Comparison of ENCODE assay signal across 17 cellular contexts in genomic region chr7:42686594-42687156, GRCh38.
DNase-seq lines count a peak whose midpoint lies in the region; ATAC-seq and TF ChIP-seq lines count a peak whose summit lies in the region.
"Had no signal": no experiment of that assay in that cellular context is flagged by ENCODE, and none has a peak within 500 bp of the region (broad histone marks: within the 10 kb centered on the region; RNA-seq: fewer than 3 reads in every experiment).

No MANE protein-coding gene starts in this region.

- H2BK5ac ChIP-seq in H9 (ENCODE audit: insufficient read length, low read length), result no peak overlapping the region

- no peak overlapping the region for H3K27ac ChIP-seq in H9 (ENCODE audit: insufficient read length, low read depth, low read length)
- peak overlapping the region; percentile 62 for H3K27ac ChIP-seq in endodermal cell (ENCODE audit: low read depth, low read length)
- H3K27ac ChIP-seq in rectal smooth muscle tissue (ENCODE audit: low read depth, low read length), result peak overlapping the region; percentile 67
- no peak overlapping the region for H3K27ac ChIP-seq in caudate nucleus (ENCODE audit: low read depth, low read length)
- H3K27ac ChIP-seq: A549 had no signal

- no peak overlapping the region for H2AFZ ChIP-seq in H9 (ENCODE audit: low read length)

- no peaks in the 10 kb centered on the region for H3K79me1 ChIP-seq in H9 (ENCODE audit: insufficient read depth, low read depth, low read length, poor library complexity, severe bottlenecking)

- H3K4me1 ChIP-seq in H9 (ENCODE audit: insufficient read depth, low read length) (peaks cover 17% of the 10 kb centered on the region; the same call in 1 of the 2 replicates), endodermal cell (ENCODE audit: control insufficient read depth, insufficient read depth, low read length) (no peaks in the 10 kb centered on the region), rectal smooth muscle tissue (ENCODE audit: control insufficient read depth, insufficient read depth, low read length) (peaks cover 8% of the 10 kb centered on the region)
- H3K4me1 ChIP-seq: A549 had no signal

- no peak overlapping the region for H4K8ac ChIP-seq in H9 (replicated peaks; ENCODE audit: insufficient read length, low read depth, low read length)

- H3K27ac Mint-ChIP-seq in H9 (no peak overlapping the region), endodermal cell (no peak overlapping the region)

- H3K9me3 ChIP-seq in H9 (ENCODE audit: control insufficient read depth, low read depth, low read length) (no peaks in the 10 kb centered on the region), endodermal cell (ENCODE audit: control insufficient read depth, low read length) (peaks cover under 1% of the 10 kb centered on the region)
- H3K9me3 ChIP-seq: A549 had no signal

- H3K79me2 ChIP-seq in H9 (ENCODE audit: insufficient read depth, low read length), result no peaks in the 10 kb centered on the region

- H3K9ac ChIP-seq in H9 (ENCODE audit: extremely low read depth, insufficient read length, low read length), result no peak overlapping the region
- H3K9ac ChIP-seq in endodermal cell (ENCODE audit: extremely low read depth, low read length, poor library complexity, severe bottlenecking), result no peak overlapping the region
- no peak overlapping the region for H3K9ac ChIP-seq in rectal smooth muscle tissue (ENCODE audit: low read length)

- H3K27me3 ChIP-seq in H9 (ENCODE audit: insufficient read depth, low read length) (peaks cover 3% of the 10 kb centered on the region; the same call in 1 of the 2 replicates), endodermal cell (ENCODE audit: control insufficient read depth, insufficient read depth, low read length, poor library complexity, severe bottlenecking) (peaks cover 28% of the 10 kb centered on the region), rectal smooth muscle tissue (ENCODE audit: control insufficient read depth, insufficient read depth, low read length) (no peaks in the 10 kb centered on the region)

- H3K4ac ChIP-seq in H9 (ENCODE audit: low read depth, low read length), result no peak overlapping the region

- no peak overlapping the region for H3K14ac ChIP-seq in H9 (ENCODE audit: insufficient read depth, low read length)

- H3K4me3 ChIP-seq in endodermal cell (ENCODE audit: low read length) (no peak overlapping the region), rectal smooth muscle tissue (ENCODE audit: low read length) (no peak overlapping the region)
- H3K4me3 ChIP-seq: A549 had no signal

- no peak overlapping the region for H3T11ph ChIP-seq in H9 (ENCODE audit: low read length)

- H3K23me2 ChIP-seq in H9 (ENCODE audit: insufficient read length, low read depth, low read length, poor library complexity, severe bottlenecking), result no peaks in the 10 kb centered on the region

- no peak overlapping the region for H2BK20ac ChIP-seq in H9 (ENCODE audit: low read depth, low read length, poor library complexity, severe bottlenecking)

- no peak overlapping the region for H2AK5ac ChIP-seq in H9 (ENCODE audit: insufficient read length, low read length)

- DNase-seq in H9 (peak; percentile 76), endodermal cell (peak; percentile 90), iPS-NIHi7 (ENCODE audit: extremely low spot score) (peak; percentile 70), caudate nucleus (lab: John Stamatoyannopoulos, UW) (no peak), hepatic stellate cell (ENCODE audit: low spot score) (no peak), SHP77 treated with DMSO at 0.1 percent for 48 hours (lab: John Stamatoyannopoulos, UW) (no peak)
- DNase-seq: Calu3; CD4-positive, CD25-positive, alpha-beta regulatory T cell; DMS79; KG1; NCI-H1105; NCI-H187 treated with DMSO at 0.1 percent for 48 hours; NCI-H446; NCI-H774 had no signal

- H3K4me1 Mint-ChIP-seq in H9 (peaks cover 44 to 53% of the 10 kb centered on the region in 2 experiments), endodermal cell (peaks cover 13% of the 10 kb centered on the region)
- H3K4me1 Mint-ChIP-seq: CD4-positive, CD25-positive, alpha-beta regulatory T cell had no signal

- H3K9me3 Mint-ChIP-seq in H9 (peaks cover 0 to 4% of the 10 kb centered on the region in 2 experiments; a peak in 2 of 5 replicates), endodermal cell (no peaks in the 10 kb centered on the region)

- no peak overlapping the region for H3K56ac ChIP-seq in H9 (ENCODE audit: insufficient read length, low read depth, low read length)

- H3K18ac ChIP-seq in H9 (ENCODE audit: insufficient read length, low read depth, low read length), result no peak overlapping the region

- no CpG with 5 or more reads among the region's 12 CpGs for WGBS in H9 (ENCODE audit: extremely low coverage, insufficient read length, low lambda C conversion rate)
- whole genome bisulfite sequencing in endodermal cell (ENCODE audit: insufficient coverage in 1 of 2, insufficient read length in 1 of 2), 2 experiments, result 10 to 25% methylated on average over 3 to 12 of the region's 12 CpGs

- ATAC-seq in GM21381 (IDR thresholded peaks at IDR 0.05; ENCODE audit: unreplicated experiment), result no peak
- ATAC-seq: A549 had no signal

- H4K20me1 ChIP-seq in H9 (ENCODE audit: control insufficient read depth, insufficient read depth, insufficient read length), result no peaks in the 10 kb centered on the region

- H2BK120ac ChIP-seq in H9 (ENCODE audit: low read depth, low read length, poor library complexity, severe bottlenecking), result no peak overlapping the region

- H3K36me3 Mint-ChIP-seq in H9 (ENCODE audit: insufficient read depth in 1 of 3, low read depth in 3 of 3), result peaks cover 0 to 6% (median 0%) of the 10 kb centered on the region in 3 experiments; a peak in 3 of 7 replicates
- H3K36me3 Mint-ChIP-seq in endodermal cell (ENCODE audit: low read depth), result no peaks in the 10 kb centered on the region
- H3K36me3 Mint-ChIP-seq: CD4-positive, CD25-positive, alpha-beta regulatory T cell had no signal

- H3K4me3 Mint-ChIP-seq in H9, result no peak overlapping the region; a peak in 1 of 5 replicates
- H3K4me3 Mint-ChIP-seq in endodermal cell, result no peak overlapping the region
- H3K4me3 Mint-ChIP-seq: CD4-positive, CD25-positive, alpha-beta regulatory T cell had no signal

- no peak overlapping the region for H3K4me2 ChIP-seq in H9 (ENCODE audit: insufficient read depth, insufficient read length, low read length)
- H3K4me2 ChIP-seq: A549 had no signal

- TF ChIP-seq CTCF in H9 (conservative IDR thresholded peaks at IDR 0.05), result no peak
- no peak for TF ChIP-seq CTCF in endodermal cell (conservative IDR thresholded peaks at IDR 0.05)

- no peak overlapping the region for H2BK12ac ChIP-seq in H9 (ENCODE audit: insufficient read length, low read depth, low read length)

- H3K27me3 Mint-ChIP-seq in H9 (ENCODE audit: low read depth), result peaks cover 39% of the 10 kb centered on the region
- peaks cover 30% of the 10 kb centered on the region for H3K27me3 Mint-ChIP-seq in endodermal cell (ENCODE audit: insufficient read depth)
- H3K27me3 Mint-ChIP-seq: CD4-positive, CD25-positive, alpha-beta regulatory T cell had no signal

- H4K5ac ChIP-seq in H9 (ENCODE audit: insufficient read length, low read depth, low read length), result no peak overlapping the region

- H3K36me3 ChIP-seq in endodermal cell (ENCODE audit: control insufficient read depth, insufficient read depth, low read length) (no peaks in the 10 kb centered on the region), rectal smooth muscle tissue (ENCODE audit: control insufficient read depth, insufficient read depth, low read length) (no peaks in the 10 kb centered on the region)

- H4K91ac ChIP-seq in H9 (ENCODE audit: insufficient read length, low read depth, low read length), result no peak overlapping the region

- no peak overlapping the region for H3K23ac ChIP-seq in H9 (ENCODE audit: insufficient read length, low read depth, low read length)

- no peak overlapping the region for H2BK15ac ChIP-seq in H9 (ENCODE audit: low read depth, low read length)

Comparison
In these comparisons a context has a peak if more than half of its experiments do, and no peak if none do; other contexts are left out.
1. DNase-seq: peak in H9 (single experiment), endodermal cell (single experiment) and iPS-NIHi7 (single experiment); none in caudate nucleus (0 of 61), hepatic stellate cell (single experiment) and SHP77 treated with DMSO at 0.1 percent for 48 hours (single experiment).
2. H3K27ac ChIP-seq: peak in endodermal cell (single experiment) and rectal smooth muscle tissue (single experiment); none in H9 (single experiment) and caudate nucleus (single experiment).